1 cellular context compared by ENCODE assay signal in the genomic region with DNA sequence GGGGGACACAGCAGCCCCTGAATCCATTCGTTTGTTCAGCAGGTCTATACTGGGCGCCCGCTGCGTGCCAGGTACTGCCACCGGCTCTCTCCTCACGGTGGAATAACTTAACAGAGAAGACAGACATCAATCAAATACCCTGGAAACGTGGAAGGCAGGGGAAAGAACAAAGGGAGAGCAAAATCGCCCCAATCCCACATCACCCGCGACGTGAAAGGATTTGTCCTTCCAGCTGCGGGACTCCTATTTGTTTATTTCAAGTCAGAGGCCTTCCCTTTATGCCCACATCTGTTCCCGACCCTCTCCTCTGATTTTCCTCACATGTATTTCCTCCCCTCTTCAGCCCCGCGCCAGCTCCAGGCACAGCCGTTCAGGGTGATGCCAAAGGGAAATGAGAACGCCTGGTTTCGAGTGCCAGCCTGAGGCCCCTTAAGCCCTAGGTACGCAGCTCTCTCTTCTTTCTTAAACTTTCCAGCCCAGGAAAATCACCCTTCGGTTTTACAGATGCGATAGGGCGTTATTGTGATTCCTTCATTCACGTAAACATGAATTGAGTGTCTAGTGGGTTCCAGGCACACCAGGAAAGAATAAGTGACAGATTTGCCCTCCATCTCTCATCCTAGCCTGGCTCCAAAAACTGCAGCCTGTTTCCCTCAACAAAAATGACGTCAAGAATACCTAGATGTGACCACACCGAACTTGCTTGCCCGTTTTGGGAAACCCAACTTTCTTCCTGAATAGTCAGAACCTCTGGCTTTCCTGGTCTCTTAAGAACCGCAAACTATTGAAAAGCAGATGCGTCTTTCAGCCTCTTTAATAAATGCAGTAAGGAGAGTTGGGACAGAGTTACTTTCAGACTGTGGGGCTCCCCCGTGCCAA.
TF ChIP-seq lines count a peak whose summit lies in the region.

No MANE protein-coding gene starts in this region.

TF ChIP-seq in GM23338, 12 proteins besides CTCF, POLR2A, EP300 and RAD21 (continued from another document):
- TF ChIP-seq, protein P1, sequence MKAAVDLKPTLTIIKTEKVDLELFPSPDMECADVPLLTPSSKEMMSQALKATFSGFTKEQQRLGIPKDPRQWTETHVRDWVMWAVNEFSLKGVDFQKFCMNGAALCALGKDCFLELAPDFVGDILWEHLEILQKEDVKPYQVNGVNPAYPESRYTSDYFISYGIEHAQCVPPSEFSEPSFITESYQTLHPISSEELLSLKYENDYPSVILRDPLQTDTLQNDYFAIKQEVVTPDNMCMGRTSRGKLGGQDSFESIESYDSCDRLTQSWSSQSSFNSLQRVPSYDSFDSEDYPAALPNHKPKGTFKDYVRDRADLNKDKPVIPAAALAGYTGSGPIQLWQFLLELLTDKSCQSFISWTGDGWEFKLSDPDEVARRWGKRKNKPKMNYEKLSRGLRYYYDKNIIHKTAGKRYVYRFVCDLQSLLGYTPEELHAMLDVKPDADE (IDR thresholded peaks at IDR 0.05): no peak
- TF ChIP-seq POLR2AphosphoS5 (IDR thresholded peaks at IDR 0.05; ENCODE audit: low read depth): no peak
- TF ChIP-seq, protein P2, sequence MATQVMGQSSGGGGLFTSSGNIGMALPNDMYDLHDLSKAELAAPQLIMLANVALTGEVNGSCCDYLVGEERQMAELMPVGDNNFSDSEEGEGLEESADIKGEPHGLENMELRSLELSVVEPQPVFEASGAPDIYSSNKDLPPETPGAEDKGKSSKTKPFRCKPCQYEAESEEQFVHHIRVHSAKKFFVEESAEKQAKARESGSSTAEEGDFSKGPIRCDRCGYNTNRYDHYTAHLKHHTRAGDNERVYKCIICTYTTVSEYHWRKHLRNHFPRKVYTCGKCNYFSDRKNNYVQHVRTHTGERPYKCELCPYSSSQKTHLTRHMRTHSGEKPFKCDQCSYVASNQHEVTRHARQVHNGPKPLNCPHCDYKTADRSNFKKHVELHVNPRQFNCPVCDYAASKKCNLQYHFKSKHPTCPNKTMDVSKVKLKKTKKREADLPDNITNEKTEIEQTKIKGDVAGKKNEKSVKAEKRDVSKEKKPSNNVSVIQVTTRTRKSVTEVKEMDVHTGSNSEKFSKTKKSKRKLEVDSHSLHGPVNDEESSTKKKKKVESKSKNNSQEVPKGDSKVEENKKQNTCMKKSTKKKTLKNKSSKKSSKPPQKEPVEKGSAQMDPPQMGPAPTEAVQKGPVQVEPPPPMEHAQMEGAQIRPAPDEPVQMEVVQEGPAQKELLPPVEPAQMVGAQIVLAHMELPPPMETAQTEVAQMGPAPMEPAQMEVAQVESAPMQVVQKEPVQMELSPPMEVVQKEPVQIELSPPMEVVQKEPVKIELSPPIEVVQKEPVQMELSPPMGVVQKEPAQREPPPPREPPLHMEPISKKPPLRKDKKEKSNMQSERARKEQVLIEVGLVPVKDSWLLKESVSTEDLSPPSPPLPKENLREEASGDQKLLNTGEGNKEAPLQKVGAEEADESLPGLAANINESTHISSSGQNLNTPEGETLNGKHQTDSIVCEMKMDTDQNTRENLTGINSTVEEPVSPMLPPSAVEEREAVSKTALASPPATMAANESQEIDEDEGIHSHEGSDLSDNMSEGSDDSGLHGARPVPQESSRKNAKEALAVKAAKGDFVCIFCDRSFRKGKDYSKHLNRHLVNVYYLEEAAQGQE (IDR thresholded peaks at IDR 0.05; ENCODE audit: unreplicated experiment): no peak
- TF ChIP-seq NANOG (IDR thresholded peaks at IDR 0.05; ENCODE audit: borderline replicate concordance): no peak
- TF ChIP-seq EZH2phosphoT487 (IDR thresholded peaks at IDR 0.05; ENCODE audit: unreplicated experiment): no peak
